ENCODE assay signal across 19 cellular contexts in genomic region chr5:138275379-138275782, GRCh38.
DNase-seq lines count a peak whose midpoint lies in the region; ATAC-seq and TF ChIP-seq lines count a peak whose summit lies in the region.
"Had no signal": no experiment of that assay in that cellular context is flagged by ENCODE, and none has a peak within 500 bp of the region (broad histone marks: within the 10 kb centered on the region; RNA-seq: fewer than 3 reads in every experiment).

No MANE protein-coding gene starts in this region.

- ATAC-seq in stimulated activated naive CD8-positive, alpha-beta T cell treated with anti-CD3 and anti-CD28 coated beads, Interleukin-15, Interleukin-2, amounts not matched to agents 100 U/mL and 50 U/mL, for 24 hours = no peak
- no peak for ATAC-seq in GM21717 (IDR thresholded peaks at IDR 0.05; ENCODE audit: unreplicated experiment)
- ATAC-seq: left colon had no signal

- no peaks in the 10 kb centered on the region for H3K9me3 ChIP-seq in iPS-20b (ENCODE audit: insufficient read depth, low read depth, low read length)
- H3K9me3 ChIP-seq: BLaER1 treated with 17β-estradiol and CSF1 and Interleukin-3, amounts not matched to agents 10 nM and 100 nM; heart left ventricle; uterus had no signal

- DNase-seq in EL (peak; percentile 10), NCI-H524 treated with DMSO at 0.1 percent for 48 hours (lab: John Stamatoyannopoulos, UW) (peak; percentile 27), posterior cingulate gyrus (no peak)
- no peak for DNase-seq in stimulated activated naive CD4-positive, alpha-beta T cell (lab: John Stamatoyannopoulos, UW)
- no peak for DNase-seq in stimulated activated naive CD8-positive, alpha-beta T cell treated with anti-CD3 and anti-CD28 coated beads, Interleukin-15, Interleukin-2, amounts not matched to agents 100 U/mL and 50 U/mL, for 24 hours
- DNase-seq: activated CD4-positive, alpha-beta T cell treated with anti-CD3 and anti-CD28 coated beads for 4 hours; H7; heart left ventricle; naive B cell; NCI-H226; stimulated activated CD4-positive, alpha-beta T cell treated with anti-CD3 and anti-CD28 coated beads, Interleukin-4, amount 100 ng/mL, for 1 hour; uterus had no signal

- H3K27ac ChIP-seq in C4-2B (peak overlapping the region; percentile 37), iPS-20b (ENCODE audit: low read length) (no peak overlapping the region)
- H3K27ac ChIP-seq: BLaER1 treated with 17β-estradiol and CSF1 and Interleukin-3, amounts not matched to agents 10 nM and 100 nM; epithelial cell of prostate; heart left ventricle; HL-60; uterus had no signal

- H3K4me1 ChIP-seq in iPS-20b (ENCODE audit: insufficient read depth, low read length) = peaks cover 9% of the 10 kb centered on the region

- intact Hi-C loops in posterior cingulate gyrus (cut with DNase I) = no loop called here

- H3K27me3 ChIP-seq in iPS-20b (ENCODE audit: insufficient read depth, low read length) = peaks cover 45% of the 10 kb centered on the region
- H3K27me3 ChIP-seq: uterus had no signal

- TF ChIP-seq CTCF in C4-2B (conservative IDR thresholded peaks at IDR 0.05) = no peak

- no peak overlapping the region for H3K9ac ChIP-seq in iPS-20b (ENCODE audit: low read depth, low read length)
- H3K9ac ChIP-seq: BLaER1 treated with 17β-estradiol and CSF1 and Interleukin-3, amounts not matched to agents 10 nM and 100 nM had no signal

- H3K4me3 ChIP-seq in iPS-20b (ENCODE audit: low read length) = 0 out of 2 replicates have a peak overlapping the region, but pooled peaks have one; percentile 62
- H3K4me3 ChIP-seq: uterus had no signal

- H3K36me3 ChIP-seq in iPS-20b (ENCODE audit: insufficient read depth, low read depth, low read length) = no peaks in the 10 kb centered on the region
- H3K36me3 ChIP-seq: BLaER1 treated with 17β-estradiol and CSF1 and Interleukin-3, amounts not matched to agents 10 nM and 100 nM; heart left ventricle; uterus had no signal

Comparison
In these comparisons a context has a peak if more than half of its experiments do, and no peak if none do; other contexts are left out.
1. DNase-seq: peak in EL (single experiment) and NCI-H524 treated with DMSO at 0.1 percent for 48 hours (single experiment); none in stimulated activated naive CD4-positive, alpha-beta T cell (0 of 6), stimulated activated naive CD8-positive, alpha-beta T cell treated with anti-CD3 and anti-CD28 coated beads, Interleukin-15, Interleukin-2, amounts not matched to agents 100 U/mL and 50 U/mL, for 24 hours (single experiment) and posterior cingulate gyrus (0 of 10).